Comparison of ENCODE assay signal across 24 cellular contexts in the genomic region with DNA sequence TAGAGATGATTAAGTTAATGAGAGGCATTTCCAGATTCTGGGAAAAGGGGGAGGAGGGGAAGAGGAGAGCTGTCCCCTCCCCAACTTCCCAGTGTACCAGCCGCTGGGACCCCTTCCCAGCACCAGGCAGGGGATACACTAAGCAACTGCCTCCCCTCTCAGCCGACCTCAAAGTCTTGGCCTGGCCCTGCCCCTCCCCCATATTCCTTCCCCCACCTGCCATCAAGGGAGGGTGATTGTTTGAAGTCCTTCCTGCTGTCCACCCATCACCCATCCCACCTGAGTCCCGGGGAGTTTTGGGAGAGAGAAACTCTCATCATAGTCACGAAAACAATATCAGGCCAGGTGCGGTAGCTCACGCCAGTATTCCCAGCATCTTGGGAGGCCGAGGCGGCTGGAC. TPM values are rescaled to one million over a fixed set of nuclear protein-coding genes. Genes with fewer than 3 reads are reported as not detected.
"Had no signal": no experiment of that assay in that cellular context is flagged by ENCODE, and none has a peak within 500 bp of the region (broad histone marks: within the 10 kb centered on the region; RNA-seq: fewer than 3 reads in every experiment).

No MANE protein-coding gene starts in this region.

- H3K36me3 Mint-ChIP-seq: activated naive CD4-positive, alpha-beta T cell treated with anti-CD3 and anti-CD28 coated beads, Interleukin-2, amount 50 U/mL, for 24 hours; memory B cell; stimulated activated memory B cell treated with anti-CD40 and anti-IgM and Interleukin-4, amounts not matched to agents 10 μg/mL and 1 μg/mL and 100 μg/mL, for 72 hours; type B pancreatic cell had no signal

- ATAC-seq: activated CD4-positive, CD25-positive, alpha-beta regulatory T cell treated with anti-CD3 and anti-CD28 coated beads, Interleukin-2, amount 50 U/mL, for 24 hours; foreskin keratinocyte; left colon; sciatic nerve; stimulated activated memory B cell treated with anti-CD40 and anti-IgM and Interleukin-4, amounts not matched to agents 10 μg/mL and 1 μg/mL and 100 μg/mL, for 72 hours; T-helper 17 cell had no signal

- H3K9me3 Mint-ChIP-seq: activated CD4-positive, alpha-beta memory T cell treated with anti-CD3 and anti-CD28 coated beads, Interleukin-2, amount 10 ng/mL, durations not matched to agents 7 days and 5 days; activated CD4-positive, alpha-beta T cell treated with anti-CD3 and anti-CD28 coated beads, Interleukin-2, amount 10 ng/mL, durations not matched to agents 24 days and 14 days; activated naive CD4-positive, alpha-beta T cell treated with anti-CD3 and anti-CD28 coated beads, Interleukin-2, amount 50 U/mL, for 24 hours; activated T-helper 1 cell treated with anti-CD3 and anti-CD28 coated beads, Interleukin-12 subunit alpha, Interleukin-12 subunit beta, Interleukin-2, Interleukin-4 antibody, amounts not matched to agents 30 ng/mL and 10 ng/mL and 1 ng/mL, durations not matched to agents 14 hours and 24 hours and 36 hours; brain; memory B cell; nephron progenitor cell; type B pancreatic cell had no signal

- H3K4me3 ChIP-seq: testis, vagina had no signal

- H3K27me3 ChIP-seq: foreskin keratinocyte, testis, vagina had no signal

- H3K36me3 ChIP-seq: vagina had no signal

- H3K4me1 Mint-ChIP-seq: activated CD4-positive, alpha-beta memory T cell treated with anti-CD3 and anti-CD28 coated beads, Interleukin-2, amount 10 ng/mL, durations not matched to agents 7 days and 5 days; activated CD4-positive, alpha-beta T cell treated with anti-CD3 and anti-CD28 coated beads, Interleukin-2, amount 10 ng/mL, durations not matched to agents 24 days and 14 days; activated naive CD4-positive, alpha-beta T cell treated with anti-CD3 and anti-CD28 coated beads, Interleukin-2, amount 50 U/mL, for 24 hours; memory B cell; stimulated activated memory B cell treated with anti-CD40 and anti-IgM and Interleukin-4, amounts not matched to agents 10 μg/mL and 1 μg/mL and 100 μg/mL, for 72 hours had no signal

- H3K4me1 ChIP-seq: foreskin keratinocyte, testis, vagina had no signal

- H3K27ac Mint-ChIP-seq: activated CD4-positive, alpha-beta memory T cell treated with anti-CD3 and anti-CD28 coated beads, Interleukin-2, amount 10 ng/mL, durations not matched to agents 7 days and 5 days; activated CD4-positive, alpha-beta T cell treated with anti-CD3 and anti-CD28 coated beads, Interleukin-2, amount 10 ng/mL, durations not matched to agents 24 days and 14 days; activated naive CD4-positive, alpha-beta T cell treated with anti-CD3 and anti-CD28 coated beads, Interleukin-2, amount 50 U/mL, for 24 hours; activated T-helper 1 cell treated with anti-CD3 and anti-CD28 coated beads, Interleukin-12 subunit alpha, Interleukin-12 subunit beta, Interleukin-2, Interleukin-4 antibody, amounts not matched to agents 30 ng/mL and 10 ng/mL and 1 ng/mL, durations not matched to agents 14 hours and 24 hours and 36 hours; memory B cell; nephron progenitor cell; stimulated activated memory B cell treated with anti-CD40 and anti-IgM and Interleukin-4, amounts not matched to agents 10 μg/mL and 1 μg/mL and 100 μg/mL, for 72 hours; T-helper 17 cell had no signal

- H3K9me3 ChIP-seq: testis, vagina had no signal

- DNase-seq: activated CD4-positive, alpha-beta memory T cell treated with anti-CD3 and anti-CD28 coated beads, Interleukin-2, amount 10 ng/mL, durations not matched to agents 7 days and 5 days; activated CD4-positive, alpha-beta T cell treated with anti-CD3 and anti-CD28 coated beads, Interleukin-2, amount 10 ng/mL, durations not matched to agents 24 days and 14 days; activated gamma-delta T cell treated with Interleukin-2 at 50 U/mL for 16 hours; anterior cingulate cortex; caudate nucleus; dermis blood vessel endothelial cell; effector CD8-positive, alpha-beta T cell; foreskin keratinocyte; left colon; small intestine; T-helper 17 cell; testis had no signal

- H3K27ac ChIP-seq: foreskin keratinocyte, testis, vagina had no signal

- FAIRE-seq: islet of Langerhans, small intestine had no signal

- H3K4me3 Mint-ChIP-seq: activated CD4-positive, alpha-beta memory T cell treated with anti-CD3 and anti-CD28 coated beads, Interleukin-2, amount 10 ng/mL, durations not matched to agents 7 days and 5 days; activated CD4-positive, alpha-beta T cell treated with anti-CD3 and anti-CD28 coated beads, Interleukin-2, amount 10 ng/mL, durations not matched to agents 24 days and 14 days; activated naive CD4-positive, alpha-beta T cell treated with anti-CD3 and anti-CD28 coated beads, Interleukin-2, amount 50 U/mL, for 24 hours; activated T-helper 1 cell treated with anti-CD3 and anti-CD28 coated beads, Interleukin-12 subunit alpha, Interleukin-12 subunit beta, Interleukin-2, Interleukin-4 antibody, amounts not matched to agents 30 ng/mL and 10 ng/mL and 1 ng/mL, durations not matched to agents 14 hours and 24 hours and 36 hours; brain; memory B cell; nephron progenitor cell; stimulated activated memory B cell treated with anti-CD40 and anti-IgM and Interleukin-4, amounts not matched to agents 10 μg/mL and 1 μg/mL and 100 μg/mL, for 72 hours; T-helper 17 cell; type B pancreatic cell had no signal

RNA-seq across cellular contexts. Expression of a gene that starts 20.1 kb away (rescaled TPM):
- total RNA-seq: activated CD4-positive, alpha-beta T cell treated with anti-CD3 and anti-CD28 coated beads, Interleukin-2, amount 10 ng/mL, durations not matched to agents 24 days and 14 days; activated T-helper 1 cell treated with anti-CD3 and anti-CD28 coated beads, Interleukin-12 subunit alpha, Interleukin-12 subunit beta, Interleukin-2, Interleukin-4 antibody, amounts not matched to agents 30 ng/mL and 10 ng/mL and 1 ng/mL, durations not matched to agents 14 hours and 24 hours and 36 hours; dermis blood vessel endothelial cell; mononuclear cell had no signal
